In the genomic region with DNA sequence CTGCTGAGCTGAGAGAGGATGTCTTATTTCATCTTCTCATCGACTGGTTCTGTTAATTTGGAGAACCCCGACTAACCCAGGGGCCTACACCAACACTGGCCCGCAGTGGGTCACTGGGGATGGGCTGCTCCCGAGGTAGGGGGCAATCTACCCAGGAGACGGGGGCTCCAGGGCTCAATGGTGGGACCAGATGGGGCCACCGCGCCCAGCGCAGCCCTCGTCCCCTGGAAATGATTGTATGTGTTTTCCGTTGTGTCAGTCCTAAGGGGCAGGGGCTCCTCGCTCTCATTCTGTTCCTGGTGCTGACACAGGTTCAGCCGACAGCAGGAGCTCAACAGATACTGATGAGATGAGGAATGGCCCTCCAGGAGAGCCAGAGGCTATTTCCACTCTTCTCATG, we compare ENCODE assay signal across 26 cellular contexts. TPM values are rescaled to one million over a fixed set of nuclear protein-coding genes. Genes with fewer than 3 reads are reported as not detected.
DNase-seq lines count a peak whose midpoint lies in the region; ATAC-seq, FAIRE-seq and TF ChIP-seq lines count a peak whose summit lies in the region.
"Had no signal": no experiment of that assay in that cellular context is flagged by ENCODE, and none has a peak within 500 bp of the region (broad histone marks: within the 10 kb centered on the region; RNA-seq: fewer than 3 reads in every experiment).

No MANE protein-coding gene starts in this region.

- no peak overlapping the region for H2AK5ac ChIP-seq in H1 (ENCODE audit: low read depth, low read length)

- TF ChIP-seq RAD21 in H1 (IDR thresholded peaks at IDR 0.05 in 1 of 2, conservative IDR thresholded peaks at IDR 0.05 in 1 of 2; ENCODE audit: low read depth in 2 of 2, low read length in 2 of 2), result no peak

- H3K56ac ChIP-seq in H1 (replicated peaks; ENCODE audit: insufficient read length, low read depth, low read length), result no peak overlapping the region

- no peaks in the 10 kb centered on the region for H3K79me2 ChIP-seq in H1 (ENCODE audit: control insufficient read depth in 1 of 2, insufficient read depth in 2 of 2, low read length in 2 of 2)
- H3K79me2 ChIP-seq: hepatocyte had no signal

- 0 out of 2 replicates have a peak, but pooled peaks cover 2% of the 10 kb centered on the region for H3K23me2 ChIP-seq in H1 (ENCODE audit: low read depth, low read length)

- FAIRE-seq in H1 (lab: Jason Lieb, UNC), result no peak
- FAIRE-seq: astrocyte, endothelial cell of umbilical vein, GM19239, HTR-8/SVneo had no signal

- peak overlapping the region in 1 of 2 experiments; percentile 6; a peak in 1 of 4 replicates for H3K4me2 ChIP-seq in H1 (ENCODE audit: insufficient read depth in 1 of 2, low read depth in 2 of 2, low read length in 2 of 2)
- H3K4me2 ChIP-seq: hepatocyte had no signal

- H3K23ac ChIP-seq in H1 (ENCODE audit: insufficient read length), result no peak overlapping the region

- no peak for TF ChIP-seq EP300 in H1 (IDR thresholded peaks at IDR 0.05; ENCODE audit: borderline replicate concordance in 1 of 2, low read depth in 2 of 2, low read length in 2 of 2)

- CTCF ChIA-PET in H1 (lab: Charles Lee; ENCODE audit: partially characterized antibody), result interaction anchor here (0.8 to 1.5 kb wide), 5 partner anchors 10 to 79 kb away, joined by 3 to 5 read pairs (median 4); partner anchors contain the start of gene ATP5MGL

- WGBS in H1 (ENCODE audit: extremely low coverage in 1 of 2, insufficient coverage in 1 of 2, insufficient read length in 1 of 2, insufficient replicate concordance in 2 of 2, low coverage in 1 of 2, low lambda C conversion rate in 2 of 2, missing lambda C conversion rate in 1 of 2), 2 experiments, result 92% methylated on average over 12 of the region's 12 CpGs; no CpG with 5 or more reads in 1 of the 2 experiments

- H3K4me3 ChIP-seq in RWPE2 (ENCODE audit: severe bottlenecking) (no peak overlapping the region), H1 (ENCODE audit: extremely low read depth in 1 of 4, insufficient read depth in 2 of 4, low read depth in 3 of 4, low read length in 4 of 4) (no peak overlapping the region), tibial artery (no peak overlapping the region), upper lobe of right lung (no peak overlapping the region)
- H3K4me3 ChIP-seq: dorsolateral prefrontal cortex, hepatocyte, MG63 had no signal

- no peak for TF ChIP-seq POLR2A in H1 (IDR thresholded peaks at IDR 0.05; ENCODE audit: control extremely low read depth in 1 of 2, low read depth in 2 of 2, low read length in 2 of 2)

- H3K36me3 Mint-ChIP-seq in osteocyte (ENCODE audit: unreplicated experiment), result no peaks in the 10 kb centered on the region
- H3K36me3 Mint-ChIP-seq: activated naive CD4-positive, alpha-beta T cell treated with anti-CD3 and anti-CD28 coated beads, Interleukin-2, amount 50 U/mL, for 72 hours; immature natural killer cell had no signal

- H3K36me3 ChIP-seq in RWPE2 (ENCODE audit: low read depth) (no peaks in the 10 kb centered on the region), H1 (ENCODE audit: control insufficient read depth in 2 of 4, insufficient read depth in 4 of 4, low read length in 3 of 4) (no peaks in the 10 kb centered on the region), tibial artery (peaks cover under 1 to 4% (median 1%) of the 10 kb centered on the region in 3 donors), upper lobe of right lung (no peaks in the 10 kb centered on the region)
- H3K36me3 ChIP-seq: WERI-Rb-1 had no signal

- TF ChIP-seq CTCF in RWPE2 (IDR thresholded peaks at IDR 0.05; ENCODE audit: poor library complexity, severe bottlenecking), result no peak
- TF ChIP-seq CTCF in H1 (IDR thresholded peaks at IDR 0.05; ENCODE audit: control extremely low read depth in 1 of 3, insufficient read depth in 1 of 3, low read depth in 1 of 3, low read length in 3 of 3), result no peak
- no peak for TF ChIP-seq CTCF in osteocyte (IDR thresholded peaks at IDR 0.05)
- no peak for TF ChIP-seq CTCF in tibial artery (IDR thresholded peaks at IDR 0.05)
- no peak for TF ChIP-seq CTCF in upper lobe of right lung (IDR thresholded peaks at IDR 0.05)

- H3K27ac ChIP-seq in RWPE2 (ENCODE audit: poor library complexity, severe bottlenecking), result peak overlapping the region; percentile 50
- H3K27ac ChIP-seq in H1 (ENCODE audit: low read depth, low read length), result no peak overlapping the region
- peak overlapping the region; percentile 80 to 93 for H3K27ac ChIP-seq in tibial artery
- H3K27ac ChIP-seq in upper lobe of right lung, result no peak overlapping the region
- H3K27ac ChIP-seq: hepatocyte, WERI-Rb-1 had no signal

- H4K91ac ChIP-seq in H1 (replicated peaks; ENCODE audit: insufficient read length, low read length), result peak overlapping the region; percentile 89

- H4K5ac ChIP-seq in H1 (ENCODE audit: insufficient read length, low read depth, low read length), result no peak overlapping the region

- no peak for DNase-seq in RWPE2 (ENCODE audit: low spot score)
- DNase-seq in H1 (ENCODE audit: low read depth in 1 of 2, low spot score in 2 of 2), result no peak
- DNase-seq in osteocyte (ENCODE audit: extremely low spot score, unreplicated experiment), result no peak
- DNase-seq in tibial artery, result peak in 1 of 2 donors; percentile 63
- no peak for DNase-seq in stimulated activated naive CD4-positive, alpha-beta T cell treated with Interleukin-2 at 50 U/mL for 16 hours (lab: John Stamatoyannopoulos, UW)
- no peak for DNase-seq in upper lobe of right lung
- no peak for DNase-seq in stimulated activated naive CD8-positive, alpha-beta T cell treated with anti-CD3 and anti-CD28 coated beads, Interleukin-15, amount 100 ng/mL, for 72 hours
- DNase-seq: activated CD4-positive, alpha-beta T cell treated with anti-CD3 and anti-CD28 coated beads, Interleukin-2, amount 50 U/mL, for 1 hour; DMS 273 treated with DMSO at 0.1 percent for 48 hours; dorsolateral prefrontal cortex; immature natural killer cell; KBM-7; MG63; NCI-H2081; NCI-H446; SHP77; T-helper 9 cell; WERI-Rb-1 had no signal

- peaks cover 25% of the 10 kb centered on the region for H3K4me1 ChIP-seq in RWPE2 (ENCODE audit: insufficient read depth, poor library complexity, severe bottlenecking)
- peaks cover 9 to 17% (median 14%) of the 10 kb centered on the region in 4 experiments; a peak in 6 of 7 replicates for H3K4me1 ChIP-seq in H1 (replicated peaks in 1 of 4; ENCODE audit: control insufficient read depth in 3 of 4, insufficient read depth in 4 of 4, low read length in 3 of 4)
- H3K4me1 ChIP-seq in tibial artery, result peaks cover 9 to 97% (median 62%) of the 10 kb centered on the region in 4 donors
- peaks cover 14% of the 10 kb centered on the region for H3K4me1 ChIP-seq in upper lobe of right lung

- no peak overlapping the region for H2AFZ ChIP-seq in H1 (ENCODE audit: low read length)
- H2AFZ ChIP-seq: hepatocyte had no signal

- H3K9me3 ChIP-seq in RWPE2 (ENCODE audit: severe bottlenecking) (no peaks in the 10 kb centered on the region), H1 (ENCODE audit: insufficient read depth in 2 of 2, low read depth in 1 of 2, low read length in 1 of 2) (no peaks in the 10 kb centered on the region), tibial artery (no peaks in the 10 kb centered on the region), upper lobe of right lung (no peaks in the 10 kb centered on the region)
- H3K9me3 ChIP-seq: MG63 had no signal

- H3K4me3 Mint-ChIP-seq in osteocyte (ENCODE audit: unreplicated experiment), result no peak overlapping the region
- H3K4me3 Mint-ChIP-seq in stimulated activated naive CD8-positive, alpha-beta T cell treated with anti-CD3 and anti-CD28 coated beads, Interleukin-15, amount 100 ng/mL, for 72 hours, result no peak overlapping the region
- H3K4me3 Mint-ChIP-seq: central memory CD8-positive, alpha-beta T cell; immature natural killer cell had no signal

- H3K27ac Mint-ChIP-seq in osteocyte (ENCODE audit: unreplicated experiment), result peak overlapping the region; percentile 27
- peak overlapping the region in 1 of 2 donors; percentile 76 for H3K27ac Mint-ChIP-seq in stimulated activated naive CD8-positive, alpha-beta T cell treated with anti-CD3 and anti-CD28 coated beads, Interleukin-15, amount 100 ng/mL, for 72 hours
- H3K27ac Mint-ChIP-seq: activated naive CD4-positive, alpha-beta T cell treated with anti-CD3 and anti-CD28 coated beads, Interleukin-2, amount 50 U/mL, for 72 hours; immature natural killer cell had no signal

- intact Hi-C loops in tibial artery (cut with DNase I; ENCODE audit: low total_unique reads), result no loop called here
- intact Hi-C loops in upper lobe of right lung (cut with DNase I), result no loop called here

- H3K9me3 Mint-ChIP-seq in osteocyte (ENCODE audit: unreplicated experiment), result no peaks in the 10 kb centered on the region
- H3K9me3 Mint-ChIP-seq in stimulated activated naive CD8-positive, alpha-beta T cell treated with anti-CD3 and anti-CD28 coated beads, Interleukin-15, amount 100 ng/mL, for 72 hours, result no peaks in the 10 kb centered on the region
- H3K9me3 Mint-ChIP-seq: activated naive CD4-positive, alpha-beta T cell treated with anti-CD3 and anti-CD28 coated beads, Interleukin-2, amount 50 U/mL, for 72 hours; central memory CD8-positive, alpha-beta T cell; immature natural killer cell had no signal

- no peak overlapping the region for H3K14ac ChIP-seq in H1 (ENCODE audit: insufficient read length)

- peak overlapping the region; percentile 6; the same call in 1 of the 2 replicates for H2BK12ac ChIP-seq in H1 (ENCODE audit: low read depth, low read length)

- H2BK120ac ChIP-seq in H1 (replicated peaks; ENCODE audit: low read depth, low read length), result no peak overlapping the region

- H3K4ac ChIP-seq in H1 (replicated peaks; ENCODE audit: insufficient read length, low read depth, low read length), result no peak overlapping the region

- no peak overlapping the region for H2BK15ac ChIP-seq in H1 (ENCODE audit: low read length)

- peak overlapping the region; percentile 4; the same call in 1 of the 2 replicates for H3K18ac ChIP-seq in H1 (ENCODE audit: extremely low read depth, low read length)

- no peak overlapping the region for H3K9ac ChIP-seq in H1 (replicated peaks in 1 of 4; ENCODE audit: extremely low read depth in 1 of 4, low read depth in 3 of 4, low read length in 3 of 4)

- ATAC-seq in RWPE2 (ENCODE audit: low read depth) (no peak), upper lobe of right lung (no peak)
- no peak for ATAC-seq in stimulated activated naive CD8-positive, alpha-beta T cell treated with anti-CD3 and anti-CD28 coated beads, Interleukin-15, amount 100 ng/mL, for 72 hours
- ATAC-seq: activated naive CD4-positive, alpha-beta T cell treated with anti-CD3 and anti-CD28 coated beads, Interleukin-2, amount 50 U/mL, for 72 hours had no signal

- H3K27me3 ChIP-seq in RWPE2 (ENCODE audit: insufficient read depth, poor library complexity, severe bottlenecking) (no peaks in the 10 kb centered on the region), H1 (replicated peaks in 1 of 4; ENCODE audit: control insufficient read depth in 3 of 4, extremely low read depth in 1 of 4, insufficient read depth in 3 of 4, low read length in 3 of 4) (no peaks in the 10 kb centered on the region), tibial artery (no peaks in the 10 kb centered on the region), upper lobe of right lung (no peaks in the 10 kb centered on the region)
- H3K27me3 ChIP-seq: dorsolateral prefrontal cortex, hepatocyte, MG63 had no signal

- H4K8ac ChIP-seq in H1 (ENCODE audit: extremely low read depth, insufficient read depth, low read length), result no peak overlapping the region

- peaks cover 0 to 3% of the 10 kb centered on the region in 2 experiments for H4K20me1 ChIP-seq in H1 (replicated peaks in 1 of 2; ENCODE audit: control insufficient read depth in 1 of 2, insufficient read depth in 2 of 2, low read length in 2 of 2)

- H2BK5ac ChIP-seq in H1 (ENCODE audit: low read depth, low read length), result peak overlapping the region; percentile 40

- POLR2A ChIA-PET in H1 (lab: Charles Lee; ENCODE audit: partially characterized antibody), result interaction anchor here (1.1 to 2.5 kb wide), 3 partner anchors 14 to 85 kb away, joined by 3 to 15 read pairs (median 7); partner anchors contain the start of gene POLDIP3

- no peak overlapping the region for H2BK20ac ChIP-seq in H1 (ENCODE audit: low read length)

- H3K27me3 Mint-ChIP-seq in osteocyte (ENCODE audit: unreplicated experiment), result no peaks in the 10 kb centered on the region
- H3K27me3 Mint-ChIP-seq in stimulated activated naive CD8-positive, alpha-beta T cell treated with anti-CD3 and anti-CD28 coated beads, Interleukin-15, amount 100 ng/mL, for 72 hours, result no peaks in the 10 kb centered on the region

- 0 out of 2 replicates have a peak, but pooled peaks cover 3% of the 10 kb centered on the region for H3K79me1 ChIP-seq in H1 (ENCODE audit: low read depth, low read length)

- H3K4me1 Mint-ChIP-seq in osteocyte (ENCODE audit: unreplicated experiment), result peaks cover 38% of the 10 kb centered on the region
- H3K4me1 Mint-ChIP-seq in stimulated activated naive CD8-positive, alpha-beta T cell treated with anti-CD3 and anti-CD28 coated beads, Interleukin-15, amount 100 ng/mL, for 72 hours, result no peaks in the 10 kb centered on the region
- H3K4me1 Mint-ChIP-seq: central memory CD8-positive, alpha-beta T cell; immature natural killer cell had no signal

RNA-seq across cellular contexts. Expression of gene A4GALT, which starts 20.7 kb away (rescaled TPM):
- 13.8 and 13.9 TPM in 2 replicates for total RNA-seq in H1 (2021; fragmentation: NEBNext Ultra II Directional; extraction: Animal tissue kit (Norgen Biotek cat#: 25700))
- polyA plus RNA-seq in H1 (2011; rRNA removed), result 7.2 and 13.1 TPM in 2 replicates
- 9.2 TPM for polyA plus RNA-seq in H1 (2011; cell fraction: cytosol; rRNA removed)
- 11.9 TPM for polyA plus RNA-seq in H1 (2011; cell fraction: nucleus; rRNA removed)
- 6.9 to 12.0 TPM (median 8.7 TPM) in 4 replicates for polyA plus RNA-seq in H1 (2012, experiment 1 of 2)
- 7.6 TPM for polyA plus RNA-seq in H1 (2012, experiment 2 of 2)
- 10.5 TPM for polyA plus RNA-seq in H1 (2013, experiment 1 of 2)
- 11.0 TPM for polyA plus RNA-seq in H1 (2013, experiment 2 of 2)
- polyA minus RNA-seq in H1 (2011; rRNA and poly(A)+ RNA removed), result 3.9 and 7.0 TPM in 2 replicates
- 9.8 TPM for polyA minus RNA-seq in H1 (2011; cell fraction: cytosol; rRNA and poly(A)+ RNA removed)
- 9.6 TPM for polyA minus RNA-seq in H1 (2011; cell fraction: nucleus; rRNA and poly(A)+ RNA removed)
- total RNA-seq in osteocyte (29.9 and 32.8 TPM in 2 replicates), upper lobe of right lung (25.7 TPM)
- polyA plus RNA-seq: neural cell had no signal

RNA-seq across cellular contexts. Expression of gene CYB5R3, which starts 50.8 kb away (rescaled TPM):
- total RNA-seq in H1 (2021; fragmentation: NEBNext Ultra II Directional; extraction: Animal tissue kit (Norgen Biotek cat#: 25700)), result 75.3 and 82.5 TPM in 2 replicates
- 113 and 160 TPM in 2 replicates for polyA plus RNA-seq in H1 (2011; rRNA removed)
- polyA plus RNA-seq in H1 (2011; cell fraction: cytosol; rRNA removed), result 64.2 TPM
- polyA plus RNA-seq in H1 (2011; cell fraction: nucleus; rRNA removed), result 72.4 TPM
- 73.0 to 99.5 TPM (median 89.7 TPM) in 4 replicates for polyA plus RNA-seq in H1 (2012, experiment 1 of 2)
- polyA plus RNA-seq in H1 (2012, experiment 2 of 2), result 83.5 TPM
- 94.8 TPM for polyA plus RNA-seq in H1 (2013, experiment 1 of 2)
- 107 TPM for polyA plus RNA-seq in H1 (2013, experiment 2 of 2)
- 56.6 and 58.6 TPM in 2 replicates for polyA minus RNA-seq in H1 (2011; rRNA and poly(A)+ RNA removed)
- polyA minus RNA-seq in H1 (2011; cell fraction: cytosol; rRNA and poly(A)+ RNA removed), result 50.7 TPM
- polyA minus RNA-seq in H1 (2011; cell fraction: nucleus; rRNA and poly(A)+ RNA removed), result 29.5 TPM
- total RNA-seq in osteocyte (408 and 430 TPM in 2 replicates), upper lobe of right lung (251 TPM)

RNA-seq across cellular contexts. Expression of gene ATP5MGL, which starts 59.6 kb away (rescaled TPM):
- total RNA-seq in H1 (2021; fragmentation: NEBNext Ultra II Directional; extraction: Animal tissue kit (Norgen Biotek cat#: 25700)), result 0.52 and 0.84 TPM in 2 replicates
- 0.12 TPM in 1 of 2 replicates, not detected in the other for polyA plus RNA-seq in H1 (2011; rRNA removed)
- polyA plus RNA-seq in H1 (2011; cell fraction: cytosol; rRNA removed), result not detected
- not detected for polyA plus RNA-seq in H1 (2011; cell fraction: nucleus; rRNA removed)
- not detected in 4 replicates for polyA plus RNA-seq in H1 (2012, experiment 1 of 2)
- not detected for polyA plus RNA-seq in H1 (2012, experiment 2 of 2)
- not detected for polyA plus RNA-seq in H1 (2013, experiment 1 of 2)
- polyA plus RNA-seq in H1 (2013, experiment 2 of 2), result 0.15 TPM
- 0.49 and 0.50 TPM in 2 replicates for polyA minus RNA-seq in H1 (2011; rRNA and poly(A)+ RNA removed)
- polyA minus RNA-seq in H1 (2011; cell fraction: cytosol; rRNA and poly(A)+ RNA removed), result 1.5 TPM
- 1.8 TPM for polyA minus RNA-seq in H1 (2011; cell fraction: nucleus; rRNA and poly(A)+ RNA removed)
- total RNA-seq in osteocyte (0.47 and 1.3 TPM in 2 replicates), upper lobe of right lung (1.0 TPM)
- polyA plus RNA-seq: hepatocyte, neural cell had no signal

Comparison
In these comparisons a context has a peak if more than half of its experiments do, and no peak if none do; other contexts are left out.
1. H3K27ac ChIP-seq: peak in RWPE2 (single experiment) and tibial artery (2 of 2); none in H1 (single experiment) and upper lobe of right lung (single experiment).